In the genomic region with DNA sequence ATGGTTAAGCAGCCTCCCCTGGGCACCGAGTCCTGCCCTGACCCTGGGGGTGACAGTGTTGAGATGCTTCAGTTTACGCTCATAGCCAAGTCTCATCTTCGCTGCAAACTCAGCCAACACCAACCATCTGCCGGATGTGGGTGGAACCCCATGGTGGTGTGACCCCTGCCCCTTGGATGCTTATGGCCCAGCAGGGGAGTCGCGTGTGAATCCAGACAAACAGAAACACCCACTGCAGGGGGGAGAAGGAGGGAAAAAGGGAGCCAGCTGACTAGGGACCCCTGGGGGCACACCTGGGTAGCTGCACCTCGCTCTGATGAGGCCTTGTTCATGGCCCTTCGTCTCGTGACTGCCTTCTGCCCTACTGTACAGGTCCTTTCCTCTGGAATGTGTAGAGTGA, we compare ENCODE assay signal across 23 cellular contexts. TPM values are rescaled to one million over a fixed set of nuclear protein-coding genes. Genes with fewer than 3 reads are reported as not detected.
DNase-seq lines count a peak whose midpoint lies in the region; ATAC-seq and TF ChIP-seq lines count a peak whose summit lies in the region.
"Had no signal": no experiment of that assay in that cellular context is flagged by ENCODE, and none has a peak within 500 bp of the region (broad histone marks: within the 10 kb centered on the region; RNA-seq: fewer than 3 reads in every experiment).

No MANE protein-coding gene starts in this region.

- H4K20me1 ChIP-seq in Karpas-422 (ENCODE audit: insufficient read depth, low read depth, low read length): no peaks in the 10 kb centered on the region

- no peak overlapping the region for H3K4me3 Mint-ChIP-seq in WTC11
- no peak overlapping the region for H3K4me3 Mint-ChIP-seq in activated naive CD8-positive, alpha-beta T cell treated with anti-CD3 and anti-CD28 coated beads for 36 hours
- H3K4me3 Mint-ChIP-seq: activated CD4-positive, alpha-beta T cell treated with anti-CD3 and anti-CD28 coated beads, Interleukin-2, amount 10 ng/mL, durations not matched to agents 24 days and 14 days; naive B cell had no signal

- no peak overlapping the region for H3K9ac ChIP-seq in Karpas-422 (ENCODE audit: low read length)

- H3K4me2 ChIP-seq in Karpas-422 (ENCODE audit: low read depth, low read length, poor library complexity, severe bottlenecking): no peak overlapping the region

- H3K27ac ChIP-seq in Karpas-422 (ENCODE audit: low read length): no peak overlapping the region
- H3K27ac ChIP-seq: colonic mucosa, RWPE1, SK-N-MC, thyroid gland had no signal

- H2AFZ ChIP-seq in Karpas-422 (ENCODE audit: low read length): no peak overlapping the region

- no peaks in the 10 kb centered on the region for H3K4me1 ChIP-seq in Karpas-422 (ENCODE audit: low read length)
- H3K4me1 ChIP-seq: thyroid gland had no signal

- no peak overlapping the region for H3K27ac Mint-ChIP-seq in WTC11
- no peak overlapping the region for H3K27ac Mint-ChIP-seq in activated naive CD8-positive, alpha-beta T cell treated with anti-CD3 and anti-CD28 coated beads for 36 hours
- H3K27ac Mint-ChIP-seq: activated CD4-positive, alpha-beta T cell treated with anti-CD3 and anti-CD28 coated beads, Interleukin-2, amount 10 ng/mL, durations not matched to agents 24 days and 14 days; activated T-helper 2 cell treated with anti-CD3 and anti-CD28 coated beads, Interferon-gamma antibody, Interleukin-2, Interleukin-4, amounts not matched to agents 10 μg/mL and 5 μg/mL and 100 μg/mL, durations not matched to agents 14 hours and 24 hours and 36 hours; naive B cell had no signal

- CTCF ChIA-PET in WTC11 (lab: Charles Lee): interaction anchor here (0.6 to 1.1 kb wide), 2 partner anchors 17 to 20 kb away, joined by 3 to 4 read pairs; no protein-coding TSS in a partner anchor

- H3K4me3 ChIP-seq in GM12875 (ENCODE audit: low read depth, low read length) (no peak overlapping the region), Karpas-422 (ENCODE audit: low read length) (no peak overlapping the region), foreskin fibroblast (ENCODE audit: low read depth in 1 of 2, low read length in 2 of 2) (no peak overlapping the region)
- H3K4me3 ChIP-seq: colonic mucosa, SK-N-MC, thyroid gland had no signal

- H3K36me3 Mint-ChIP-seq in WTC11: peaks cover 31% of the 10 kb centered on the region
- no peaks in the 10 kb centered on the region for H3K36me3 Mint-ChIP-seq in activated naive CD8-positive, alpha-beta T cell treated with anti-CD3 and anti-CD28 coated beads for 36 hours

- no peaks in the 10 kb centered on the region for H3K27me3 Mint-ChIP-seq in WTC11 (ENCODE audit: low read depth)
- no peaks in the 10 kb centered on the region for H3K27me3 Mint-ChIP-seq in activated naive CD8-positive, alpha-beta T cell treated with anti-CD3 and anti-CD28 coated beads for 36 hours
- H3K27me3 Mint-ChIP-seq: activated CD4-positive, alpha-beta T cell treated with anti-CD3 and anti-CD28 coated beads, Interleukin-2, amount 10 ng/mL, durations not matched to agents 24 days and 14 days; naive B cell had no signal

- H3K79me2 ChIP-seq in Karpas-422 (ENCODE audit: low read length): no peaks in the 10 kb centered on the region

- no peaks in the 10 kb centered on the region for H3K4me1 Mint-ChIP-seq in WTC11
- no peaks in the 10 kb centered on the region for H3K4me1 Mint-ChIP-seq in activated naive CD8-positive, alpha-beta T cell treated with anti-CD3 and anti-CD28 coated beads for 36 hours
- H3K4me1 Mint-ChIP-seq: activated CD4-positive, alpha-beta T cell treated with anti-CD3 and anti-CD28 coated beads, Interleukin-2, amount 10 ng/mL, durations not matched to agents 24 days and 14 days; naive B cell had no signal

- 0 out of 2 replicates have a peak, but pooled peaks have one; percentile 21 for ATAC-seq in WTC11
- ATAC-seq: left cardiac atrium had no signal

- H3K9me3 Mint-ChIP-seq in WTC11: no peaks in the 10 kb centered on the region
- H3K9me3 Mint-ChIP-seq in activated naive CD8-positive, alpha-beta T cell treated with anti-CD3 and anti-CD28 coated beads for 36 hours: no peaks in the 10 kb centered on the region
- H3K9me3 Mint-ChIP-seq: activated CD4-positive, alpha-beta T cell treated with anti-CD3 and anti-CD28 coated beads, Interleukin-2, amount 10 ng/mL, durations not matched to agents 24 days and 14 days; activated T-helper 2 cell treated with anti-CD3 and anti-CD28 coated beads, Interferon-gamma antibody, Interleukin-2, Interleukin-4, amounts not matched to agents 10 μg/mL and 5 μg/mL and 100 μg/mL, durations not matched to agents 14 hours and 24 hours and 36 hours; naive B cell had no signal

- DNase-seq in Karpas-422: peak; percentile 48
- DNase-seq in WTC11 (ENCODE audit: low spot score): no peak
- DNase-seq in iPS-NIHi7 (ENCODE audit: extremely low spot score): peak; percentile 70
- no peak for DNase-seq in activated naive CD8-positive, alpha-beta T cell treated with anti-CD3 and anti-CD28 coated beads for 36 hours
- no peak for DNase-seq in NCI-H1694 treated with DMSO at 0.1 percent for 48 hours (lab: John Stamatoyannopoulos, UW)
- no peak for DNase-seq in foreskin fibroblast
- DNase-seq: activated CD4-positive, alpha-beta T cell treated with anti-CD3 and anti-CD28 coated beads, Interleukin-2, amount 10 ng/mL, durations not matched to agents 24 days and 14 days; AML-193; colonic mucosa; left cardiac atrium; naive B cell; NCI-H2029 treated with DMSO at 0.1 percent for 48 hours; NCI-H446 treated with DMSO at 0.1 percent for 48 hours; nucleus accumbens; small intestine; stimulated activated CD4-positive, alpha-beta T cell treated with anti-CD3 and anti-CD28 coated beads, Interleukin-2, amount 100 ng/mL, for 48 hours; stimulated activated naive CD4-positive, alpha-beta T cell treated with Interleukin-2 at 50 U/mL for 16 hours; T-helper 2 cell; thyroid gland had no signal

- POLR2A ChIA-PET in WTC11 (lab: Charles Lee): no interaction called here

- no peaks in the 10 kb centered on the region for H3K9me2 ChIP-seq in Karpas-422 (replicated peaks; ENCODE audit: insufficient read depth, low read length)

- no peaks in the 10 kb centered on the region for H3K9me3 ChIP-seq in Karpas-422 (ENCODE audit: low read length)
- H3K9me3 ChIP-seq: colonic mucosa, thyroid gland had no signal

- no peaks in the 10 kb centered on the region for H3K27me3 ChIP-seq in Karpas-422 (ENCODE audit: low read length)
- H3K27me3 ChIP-seq: colonic mucosa, thyroid gland had no signal

- TF ChIP-seq CTCF in GM12875 (IDR thresholded peaks at IDR 0.05; ENCODE audit: borderline replicate concordance, insufficient read depth, low read depth, low read length) (0 out of 2 replicates have a peak, but pooled peaks have one; percentile 20), WTC11 (IDR thresholded peaks at IDR 0.05) (no peak), foreskin fibroblast (IDR thresholded peaks at IDR 0.05; ENCODE audit: low read depth, low read length) (no peak)

- H3K36me3 ChIP-seq in Karpas-422 (ENCODE audit: insufficient read depth, low read length): no peaks in the 10 kb centered on the region
- H3K36me3 ChIP-seq: colonic mucosa had no signal

TF ChIP-seq in WTC11, 78 proteins besides CTCF, POLR2A, EP300 and RAD21:
- TF ChIP-seq ZNF423 (CRISPR knock-in tag; IDR thresholded peaks at IDR 0.05) (peak; percentile 34; the same call in 1 of the 2 replicates), RORB (CRISPR knock-in tag; IDR thresholded peaks at IDR 0.05) (no peak)

RNA-seq across cellular contexts. Expression of a gene that starts 23.8 kb away (rescaled TPM):
- 17.8 and 22.1 TPM in 2 replicates for total RNA-seq in Karpas-422 (2014; rRNA removed; shearing (Covaris generic); ENCODE audit: low replicate concordance)
- 44.1 to 54.0 TPM (median 47.0 TPM) in 3 replicates for total RNA-seq in WTC11 (2021)
- total RNA-seq in activated naive CD8-positive, alpha-beta T cell treated with anti-CD3 and anti-CD28 coated beads for 36 hours: 10 to 100 TPM; 16.0 to 17.0 TPM

Comparison
In these comparisons a context has a peak if more than half of its experiments do, and no peak if none do; other contexts are left out.
1. DNase-seq: peak in Karpas-422 (single experiment) and iPS-NIHi7 (single experiment); none in WTC11 (single experiment), activated naive CD8-positive, alpha-beta T cell treated with anti-CD3 and anti-CD28 coated beads for 36 hours (single experiment), NCI-H1694 treated with DMSO at 0.1 percent for 48 hours (single experiment) and foreskin fibroblast (0 of 2).